ENCODE assay signal across 17 cellular contexts in genomic region chr7:38840736-38841460, GRCh38.
DNase-seq lines count a peak whose midpoint lies in the region; ATAC-seq and TF ChIP-seq lines count a peak whose summit lies in the region.
"Had no signal": no experiment of that assay in that cellular context is flagged by ENCODE, and none has a peak within 500 bp of the region (broad histone marks: within the 10 kb centered on the region; RNA-seq: fewer than 3 reads in every experiment).

No MANE protein-coding gene starts in this region.

- H3K27ac ChIP-seq in thyroid gland, result no peak overlapping the region
- H3K27ac ChIP-seq: ascending aorta, C4-2B, esophagus muscularis mucosa, PC-9 had no signal

- DNase-seq in AG09319 (ENCODE audit: extremely low read depth, low read depth) (peak; percentile 49), HCEC 1CT (peak; percentile 89), adipocyte (ENCODE audit: low read depth) (peak; percentile 88), glomerular visceral epithelial cell (ENCODE audit: extremely low spot score) (peak; percentile 41), NCI-H524 (lab: John Stamatoyannopoulos, UW) (no peak), thyroid gland (no peak), NK-92 (lab: John Stamatoyannopoulos, UW; ENCODE audit: unreplicated experiment) (no peak)
- DNase-seq: left colon; NCI-H1694; stimulated activated CD4-positive, alpha-beta T cell treated with anti-CD3 and anti-CD28 coated beads, Interleukin-2, amount 100 ng/mL, for 24 hours; stimulated activated naive CD8-positive, alpha-beta T cell treated with anti-CD3 and anti-CD28 coated beads, Interleukin-15, amount 100 ng/mL, for 72 hours; T-helper 9 cell had no signal

- 43 to 51% methylated on average over 2 of the region's 2 CpGs for WGBS in thyroid gland, 2 donors

- H3K36me3 ChIP-seq in adipocyte (ENCODE audit: control insufficient read depth, insufficient read depth, low read length, severe bottlenecking), result no peaks in the 10 kb centered on the region
- H3K36me3 ChIP-seq in thyroid gland, result no peaks in the 10 kb centered on the region
- H3K36me3 ChIP-seq: ascending aorta, esophagus muscularis mucosa had no signal

- H3K4me1 ChIP-seq in adipocyte (ENCODE audit: control insufficient read depth, insufficient read depth, low read length) (peaks cover 12% of the 10 kb centered on the region), thyroid gland (no peaks in the 10 kb centered on the region)

- intact Hi-C loops in thyroid gland (cut with DNase I), result no loop called here

- TF ChIP-seq POLR2A in thyroid gland (IDR thresholded peaks at IDR 0.05), result no peak

- H3K9me3 ChIP-seq in adipocyte (ENCODE audit: control insufficient read depth, low read length) (no peaks in the 10 kb centered on the region), thyroid gland (no peaks in the 10 kb centered on the region)
- H3K9me3 ChIP-seq: ascending aorta, esophagus muscularis mucosa had no signal

- no peak overlapping the region for H3K9ac ChIP-seq in adipocyte (ENCODE audit: low read length)

- ATAC-seq in HG03469 (IDR thresholded peaks at IDR 0.05; ENCODE audit: unreplicated experiment), result no peak
- ATAC-seq: left colon; stimulated activated naive CD8-positive, alpha-beta T cell treated with anti-CD3 and anti-CD28 coated beads, Interleukin-15, amount 100 ng/mL, for 72 hours had no signal

- H3K4me3 ChIP-seq in adipocyte (ENCODE audit: low read length) (no peak overlapping the region), thyroid gland (replicated peaks in 1 of 3) (no peak overlapping the region)
- H3K4me3 ChIP-seq: ascending aorta, esophagus muscularis mucosa, PC-9 had no signal

- TF ChIP-seq CTCF in AG09319 (IDR thresholded peaks at IDR 0.05; ENCODE audit: low read depth, low read length) (no peak), thyroid gland (IDR thresholded peaks at IDR 0.05) (no peak)

- H3K27me3 ChIP-seq in adipocyte (replicated peaks; ENCODE audit: control insufficient read depth, insufficient read depth, low read length) (no peaks in the 10 kb centered on the region), thyroid gland (no peaks in the 10 kb centered on the region)
- H3K27me3 ChIP-seq: ascending aorta, esophagus muscularis mucosa had no signal

Comparison
In these comparisons a context has a peak if more than half of its experiments do, and no peak if none do; other contexts are left out.
1. DNase-seq: peak in AG09319 (single experiment), HCEC 1CT (single experiment), adipocyte (single experiment) and glomerular visceral epithelial cell (single experiment); none in NCI-H524 (0 of 2), thyroid gland (0 of 2) and NK-92 (single experiment).